Comparison of ENCODE assay signal across 9 cellular contexts in the genomic region with DNA sequence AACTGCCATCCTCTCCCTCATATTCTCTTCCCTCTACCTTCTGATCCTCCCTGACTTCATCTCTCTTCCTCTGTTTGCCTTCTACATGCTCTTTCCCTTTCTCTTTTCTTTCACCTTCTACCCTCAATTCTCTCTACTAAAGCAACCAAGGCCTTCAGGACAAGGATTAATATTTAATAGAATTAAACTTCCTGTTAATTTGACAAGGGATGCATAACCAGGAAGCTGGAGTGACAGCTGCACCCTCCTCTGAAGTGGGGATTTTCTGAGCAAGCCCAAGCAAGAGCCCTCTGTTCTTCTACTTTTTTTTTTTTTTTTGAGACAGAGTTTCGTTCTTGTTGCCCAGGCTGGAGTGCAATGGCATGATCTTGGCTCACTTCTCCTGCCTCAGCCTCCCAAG.
A peak's percentile ranks its signal among the peaks of the same experiment; 100 is the strongest.
DNase-seq lines count a peak whose midpoint lies in the region; ATAC-seq and TF ChIP-seq lines count a peak whose summit lies in the region.
"Had no signal": no experiment of that assay in that cellular context is flagged by ENCODE, and none has a peak within 500 bp of the region (broad histone marks: within the 10 kb centered on the region; RNA-seq: fewer than 3 reads in every experiment).

No MANE protein-coding gene starts in this region.

- POLR2A ChIA-PET in activated CD8-positive, alpha-beta T cell treated with anti-CD3 and anti-CD28 coated beads for 36 hours (lab: Charles Lee) = interaction anchor here (1.2 kb wide), 1 partner anchor 26 kb away, joined by 3 read pairs; no protein-coding TSS in a partner anchor
- POLR2A ChIA-PET in naive thymus-derived CD8-positive, alpha-beta T cell (lab: Charles Lee) = interaction anchor here (1.7 to 6.3 kb wide), 5 partner anchors 10 to 79 kb away, joined by 5 to 85 read pairs (median 15); a partner anchor contains a TSS

- peaks cover 70% of the 10 kb centered on the region for H3K4me1 Mint-ChIP-seq in activated CD8-positive, alpha-beta T cell treated with anti-CD3 and anti-CD28 coated beads for 36 hours (ENCODE audit: low read depth)
- H3K4me1 Mint-ChIP-seq in naive thymus-derived CD8-positive, alpha-beta T cell = peaks cover 36 to 92% (median 69%) of the 10 kb centered on the region in 4 donors
- no peaks in the 10 kb centered on the region for H3K4me1 Mint-ChIP-seq in progenitor cell of endocrine pancreas (ENCODE audit: low read depth)

- intact Hi-C loops in activated CD8-positive, alpha-beta T cell treated with anti-CD3 and anti-CD28 coated beads for 36 hours (cut with micrococcal nuclease) = loop anchor here (5.0 kb wide), 1 partner anchor 64 kb away; no protein-coding TSS in a partner anchor

- TF ChIP-seq CTCF in activated CD8-positive, alpha-beta T cell treated with anti-CD3 and anti-CD28 coated beads for 36 hours (IDR thresholded peaks at IDR 0.05) = no peak
- no peak for TF ChIP-seq CTCF in progenitor cell of endocrine pancreas (IDR thresholded peaks at IDR 0.05; ENCODE audit: unreplicated experiment)

- peak; percentile 55 for ATAC-seq in HG02642 (IDR thresholded peaks at IDR 0.05; ENCODE audit: poor library complexity, unreplicated experiment)
- ATAC-seq in activated CD8-positive, alpha-beta T cell treated with anti-CD3 and anti-CD28 coated beads for 36 hours = no peak
- ATAC-seq in naive thymus-derived CD8-positive, alpha-beta T cell = no peak

- H3K27me3 Mint-ChIP-seq in activated CD8-positive, alpha-beta T cell treated with anti-CD3 and anti-CD28 coated beads for 36 hours = no peaks in the 10 kb centered on the region
- H3K27me3 Mint-ChIP-seq in naive thymus-derived CD8-positive, alpha-beta T cell = no peaks in the 10 kb centered on the region
- peaks cover 7% of the 10 kb centered on the region for H3K27me3 Mint-ChIP-seq in progenitor cell of endocrine pancreas

- no peak overlapping the region for H3K4me3 Mint-ChIP-seq in activated CD8-positive, alpha-beta T cell treated with anti-CD3 and anti-CD28 coated beads for 36 hours
- peak overlapping the region; percentile 4 to 62 (median 34) for H3K4me3 Mint-ChIP-seq in naive thymus-derived CD8-positive, alpha-beta T cell
- no peak overlapping the region for H3K4me3 Mint-ChIP-seq in progenitor cell of endocrine pancreas (ENCODE audit: low read depth)

- DNase-seq in DMS53 (lab: John Stamatoyannopoulos, UW) (peak; percentile 87), hypothalamus (lab: John Stamatoyannopoulos, UW) (no peak), progenitor cell of endocrine pancreas (ENCODE audit: low spot score, unreplicated experiment) (no peak)
- DNase-seq in activated CD8-positive, alpha-beta T cell treated with anti-CD3 and anti-CD28 coated beads for 36 hours = no peak
- no peak for DNase-seq in naive thymus-derived CD8-positive, alpha-beta T cell
- DNase-seq in activated CD4-positive, CD25-positive, alpha-beta regulatory T cell (lab: John Stamatoyannopoulos, UW) = no peak
- no peak for DNase-seq in activated CD4-positive, CD25-positive, alpha-beta regulatory T cell treated with anti-CD3 and anti-CD28 coated beads, Interleukin-2, amount 50 U/mL, for 72 hours
- DNase-seq: mesendoderm had no signal

- H3K9me3 Mint-ChIP-seq in activated CD8-positive, alpha-beta T cell treated with anti-CD3 and anti-CD28 coated beads for 36 hours = peaks cover 1% of the 10 kb centered on the region
- no peaks in the 10 kb centered on the region for H3K9me3 Mint-ChIP-seq in naive thymus-derived CD8-positive, alpha-beta T cell
- H3K9me3 Mint-ChIP-seq in progenitor cell of endocrine pancreas (ENCODE audit: low read depth) = no peaks in the 10 kb centered on the region

- CTCF ChIA-PET in activated CD8-positive, alpha-beta T cell treated with anti-CD3 and anti-CD28 coated beads for 36 hours (lab: Charles Lee) = interaction anchor here (1.1 to 1.5 kb wide), 3 partner anchors 11 to 78 kb away, joined by 3 read pairs; no protein-coding TSS in a partner anchor

- no peaks in the 10 kb centered on the region for H3K36me3 Mint-ChIP-seq in activated CD8-positive, alpha-beta T cell treated with anti-CD3 and anti-CD28 coated beads for 36 hours (ENCODE audit: low read depth)
- no peaks in the 10 kb centered on the region for H3K36me3 Mint-ChIP-seq in naive thymus-derived CD8-positive, alpha-beta T cell
- H3K36me3 Mint-ChIP-seq in progenitor cell of endocrine pancreas (ENCODE audit: insufficient read depth) = no peaks in the 10 kb centered on the region

- peak overlapping the region; percentile 81 for H3K27ac Mint-ChIP-seq in activated CD8-positive, alpha-beta T cell treated with anti-CD3 and anti-CD28 coated beads for 36 hours
- H3K27ac Mint-ChIP-seq in naive thymus-derived CD8-positive, alpha-beta T cell = peak overlapping the region; percentile 65 to 99 (median 89)
- no peak overlapping the region for H3K27ac Mint-ChIP-seq in progenitor cell of endocrine pancreas

Comparison
In these comparisons a context has a peak if more than half of its experiments do, and no peak if none do; other contexts are left out.
1. H3K4me3 Mint-ChIP-seq: peak in naive thymus-derived CD8-positive, alpha-beta T cell (10 of 10); none in activated CD8-positive, alpha-beta T cell treated with anti-CD3 and anti-CD28 coated beads for 36 hours (single experiment) and progenitor cell of endocrine pancreas (single experiment).